In the genomic region with DNA sequence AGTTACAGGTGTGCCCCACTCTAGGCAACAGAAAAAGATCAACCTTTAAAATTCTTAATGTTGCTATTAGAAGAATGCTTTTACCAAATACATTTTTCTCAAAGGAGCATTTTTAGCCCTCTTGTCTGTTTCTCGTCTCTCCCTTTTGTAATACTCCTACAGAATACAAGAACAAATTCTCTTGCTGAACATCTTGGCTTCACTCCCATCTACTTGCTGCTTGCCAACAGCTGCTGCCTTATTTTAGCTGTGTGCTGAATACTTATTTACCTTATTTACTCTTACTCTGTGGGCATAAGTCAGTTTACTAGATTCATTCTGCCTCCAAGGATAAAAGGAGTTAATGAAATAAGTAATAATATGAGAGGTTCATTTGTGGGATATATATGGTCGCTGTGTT, we compare ENCODE assay signal across 16 cellular contexts.
A peak's percentile ranks its signal among the peaks of the same experiment; 100 is the strongest.
DNase-seq lines count a peak whose midpoint lies in the region; ATAC-seq and TF ChIP-seq lines count a peak whose summit lies in the region.
"Had no signal": no experiment of that assay in that cellular context is flagged by ENCODE, and none has a peak within 500 bp of the region (broad histone marks: within the 10 kb centered on the region; RNA-seq: fewer than 3 reads in every experiment).

No MANE protein-coding gene starts in this region.

- H3K27me3 ChIP-seq in heart right ventricle, result no peaks in the 10 kb centered on the region
- H3K27me3 ChIP-seq in rectal smooth muscle tissue (ENCODE audit: control insufficient read depth, insufficient read depth, low read length), result no peaks in the 10 kb centered on the region
- H3K27me3 ChIP-seq in foreskin keratinocyte, result no peaks in the 10 kb centered on the region

- peaks cover 11% of the 10 kb centered on the region for H3K36me3 Mint-ChIP-seq in activated CD4-positive, alpha-beta memory T cell treated with anti-CD3 and anti-CD28 coated beads for 36 hours

- TF ChIP-seq CTCF in heart right ventricle (IDR thresholded peaks at IDR 0.05) (no peak), foreskin keratinocyte (conservative IDR thresholded peaks at IDR 0.05) (no peak)

- H3K4me1 ChIP-seq in heart right ventricle (peaks cover 0 to 33% (median 19%) of the 10 kb centered on the region in 9 donors), rectal smooth muscle tissue (ENCODE audit: control insufficient read depth, insufficient read depth, low read length) (peaks cover 14% of the 10 kb centered on the region), foreskin keratinocyte (no peaks in the 10 kb centered on the region)

- H3K36me3 ChIP-seq in heart right ventricle, result peaks cover 0 to 43% (median 0%) of the 10 kb centered on the region in 9 donors
- peaks cover 2% of the 10 kb centered on the region for H3K36me3 ChIP-seq in rectal smooth muscle tissue (ENCODE audit: control insufficient read depth, insufficient read depth, low read length)

- 44 to 48% methylated on average over 2 of the region's 2 CpGs for WGBS in heart right ventricle, 2 donors

- H3K27me3 Mint-ChIP-seq in activated CD4-positive, alpha-beta memory T cell treated with anti-CD3 and anti-CD28 coated beads for 36 hours, result no peaks in the 10 kb centered on the region
- H3K27me3 Mint-ChIP-seq: T-helper 17 cell had no signal

- H3K27ac Mint-ChIP-seq in activated CD4-positive, alpha-beta memory T cell treated with anti-CD3 and anti-CD28 coated beads for 36 hours, result no peak overlapping the region
- H3K27ac Mint-ChIP-seq: activated naive CD4-positive, alpha-beta T cell treated with anti-CD3 and anti-CD28 coated beads, Interleukin-2, amount 50 U/mL, for 72 hours; natural killer cell; stimulated activated effector memory CD8-positive, alpha-beta T cell treated with anti-CD3 and anti-CD28 coated beads, Interleukin-12 subunit alpha, Interleukin-12 subunit beta, amount 100 ng/mL, for 72 hours; T-helper 17 cell had no signal

- intact Hi-C loops in heart right ventricle (cut with DNase I), result no loop called here
- intact Hi-C loops in activated CD4-positive, alpha-beta memory T cell treated with anti-CD3 and anti-CD28 coated beads for 36 hours (cut with micrococcal nuclease), result no loop called here

- no peak overlapping the region for H3K4me3 Mint-ChIP-seq in activated CD4-positive, alpha-beta memory T cell treated with anti-CD3 and anti-CD28 coated beads for 36 hours
- H3K4me3 Mint-ChIP-seq: natural killer cell; stimulated activated effector memory CD8-positive, alpha-beta T cell treated with anti-CD3 and anti-CD28 coated beads, Interleukin-12 subunit alpha, Interleukin-12 subunit beta, amount 100 ng/mL, for 72 hours; T-helper 17 cell had no signal

- H3K9me3 Mint-ChIP-seq in activated CD4-positive, alpha-beta memory T cell treated with anti-CD3 and anti-CD28 coated beads for 36 hours, result no peaks in the 10 kb centered on the region
- H3K9me3 Mint-ChIP-seq: activated naive CD4-positive, alpha-beta T cell treated with anti-CD3 and anti-CD28 coated beads, Interleukin-2, amount 50 U/mL, for 72 hours; natural killer cell; stimulated activated effector memory CD8-positive, alpha-beta T cell treated with anti-CD3 and anti-CD28 coated beads, Interleukin-12 subunit alpha, Interleukin-12 subunit beta, amount 100 ng/mL, for 72 hours had no signal

- H3K9ac ChIP-seq in rectal smooth muscle tissue (ENCODE audit: low read length), result no peak overlapping the region
- H3K9ac ChIP-seq: GM23248 had no signal

- DNase-seq in NCI-H1694 (lab: John Stamatoyannopoulos, UW), result peak; percentile 5
- DNase-seq in astrocyte of the hippocampus (ENCODE audit: low read depth, low spot score), result peak; percentile 73
- DNase-seq in heart right ventricle, result peak in 1 of 2 donors; percentile 24
- DNase-seq in stimulated activated CD4-positive, alpha-beta T cell treated with anti-CD3 and anti-CD28 coated beads, Interleukin-4, amount 100 ng/mL, for 4 hours, result no peak
- no peak for DNase-seq in activated CD4-positive, alpha-beta memory T cell treated with anti-CD3 and anti-CD28 coated beads for 36 hours
- no peak for DNase-seq in retina
- no peak for DNase-seq in foreskin keratinocyte
- DNase-seq: activated CD8-positive, alpha-beta memory T cell treated with anti-CD3 and anti-CD28 coated beads, Interleukin-2, amount 50 U/mL, for 4 hours; GM23248; natural killer cell; NCI-H82; T-helper 17 cell had no signal

- POLR2A ChIA-PET in activated CD4-positive, alpha-beta memory T cell treated with anti-CD3 and anti-CD28 coated beads for 36 hours (lab: Charles Lee), result no interaction called here

- H3K27ac ChIP-seq in heart right ventricle (peak overlapping the region in 8 of 10 donors; percentile 11 to 54 (median 40)), rectal smooth muscle tissue (ENCODE audit: low read depth, low read length) (peak overlapping the region; percentile 50), foreskin keratinocyte (no peak overlapping the region)
- H3K27ac ChIP-seq: epithelial cell of prostate, GM23248 had no signal

- H3K4me3 ChIP-seq in heart right ventricle, result no peak overlapping the region
- H3K4me3 ChIP-seq in rectal smooth muscle tissue (ENCODE audit: low read length), result no peak overlapping the region
- H3K4me3 ChIP-seq: GM23248 had no signal

- H3K4me1 Mint-ChIP-seq in activated CD4-positive, alpha-beta memory T cell treated with anti-CD3 and anti-CD28 coated beads for 36 hours (ENCODE audit: low read depth), result no peaks in the 10 kb centered on the region
- H3K4me1 Mint-ChIP-seq: natural killer cell; stimulated activated effector memory CD8-positive, alpha-beta T cell treated with anti-CD3 and anti-CD28 coated beads, Interleukin-12 subunit alpha, Interleukin-12 subunit beta, amount 100 ng/mL, for 72 hours; T-helper 17 cell had no signal

- CTCF ChIA-PET in activated CD4-positive, alpha-beta memory T cell treated with anti-CD3 and anti-CD28 coated beads for 36 hours (lab: Charles Lee), result no interaction called here

- H3K9me3 ChIP-seq in heart right ventricle, result no peaks in the 10 kb centered on the region

- ATAC-seq in heart right ventricle (peak in 5 of 8 donors; percentile 45 to 81 (median 55)), foreskin keratinocyte (no peak)
- ATAC-seq: activated naive CD4-positive, alpha-beta T cell treated with anti-CD3 and anti-CD28 coated beads, Interleukin-2, amount 50 U/mL, for 72 hours; natural killer cell; stimulated activated effector memory CD8-positive, alpha-beta T cell treated with anti-CD3 and anti-CD28 coated beads, Interleukin-12 subunit alpha, Interleukin-12 subunit beta, amount 100 ng/mL, for 72 hours; T-helper 17 cell had no signal

Comparison
In these comparisons a context has a peak if more than half of its experiments do, and no peak if none do; other contexts are left out.
1. DNase-seq: peak in NCI-H1694 (single experiment) and astrocyte of the hippocampus (single experiment); none in stimulated activated CD4-positive, alpha-beta T cell treated with anti-CD3 and anti-CD28 coated beads, Interleukin-4, amount 100 ng/mL, for 4 hours (0 of 2), activated CD4-positive, alpha-beta memory T cell treated with anti-CD3 and anti-CD28 coated beads for 36 hours (single experiment), retina (single experiment) and foreskin keratinocyte (0 of 2).